Comparison of ENCODE assay signal across 8 cellular contexts in genomic region chr19:1239796-1240737, GRCh38. TPM values are rescaled to one million over a fixed set of nuclear protein-coding genes. Genes with fewer than 3 reads are reported as not detected.
DNase-seq lines count a peak whose midpoint lies in the region; ATAC-seq, FAIRE-seq and TF ChIP-seq lines count a peak whose summit lies in the region.

No MANE protein-coding gene starts in this region.

- in situ Hi-C loops in HepG2 (cut with HindIII; ENCODE audit: extremely low pct_ligation_motif_present, low pct_unique_long_range_greater_than_20kb), result loop anchor here (5.0 kb wide), 1 partner anchor 37 kb away; the partner anchor contains the start of gene FAM174C

- CTCF ChIA-PET in HepG2 (lab: Yijun Ruan, JAX; ENCODE audit: low intra/inter-chr PET ratio, low total read pairs), result interaction anchor here (0.9 to 2.2 kb wide), 3 partner anchors 17 to 22 kb away, joined by 3 to 17 read pairs (median 4); no protein-coding TSS in a partner anchor

- H3K79me2 ChIP-seq in HepG2 (ENCODE audit: insufficient read depth, low read length), result peaks cover 22% of the 10 kb centered on the region

- no peaks in the 10 kb centered on the region for H3K9me3 ChIP-seq in HepG2 (ENCODE audit: low read length)

- peak overlapping the region; percentile 66 for H3K4me3 Mint-ChIP-seq in dendritic cell treated with granulocyte-macrophage colony-stimulating factor and Interleukin-4, amounts not matched to agents 40 ng/mL and 50 ng/mL, for 4 days

- H3K36me3 ChIP-seq in HepG2 (replicated peaks in 1 of 2; ENCODE audit: control insufficient read depth in 1 of 2, insufficient read depth in 2 of 2, low read length in 2 of 2), result no peaks in the 10 kb centered on the region; a peak in 1 of 5 replicates

- WGBS in HepG2 (ENCODE audit: low lambda C conversion rate), result 5% methylated on average over 25 of the region's 84 CpGs

- H3K27ac ChIP-seq in HepG2 (ENCODE audit: extremely low read length, insufficient read depth, low read length), result peak overlapping the region; percentile 21

- no peak for TF ChIP-seq EP300 in HepG2 (IDR thresholded peaks at IDR 0.05; ENCODE audit: low read depth in 2 of 2, low read length in 2 of 2)
- TF ChIP-seq EP300 in HepG2 (CRISPR knock-in tag; IDR thresholded peaks at IDR 0.05; ENCODE audit: borderline replicate concordance), result no peak

- intact Hi-C loops in dendritic cell treated with granulocyte-macrophage colony-stimulating factor and Interleukin-4, amounts not matched to agents 40 ng/mL and 50 ng/mL, for 4 days (cut with micrococcal nuclease), result no loop called here
- intact Hi-C loops in HepG2 (cut with micrococcal nuclease; ENCODE audit: unreplicated experiment), result no loop called here

- peak overlapping the region; percentile 81 for H3K4me2 ChIP-seq in HepG2 (ENCODE audit: low read depth, low read length)

- H2AFZ ChIP-seq in HepG2 (ENCODE audit: low read length), result no peak overlapping the region

- TF ChIP-seq POLR2A in HepG2 (IDR thresholded peaks at IDR 0.05; ENCODE audit: insufficient read depth in 1 of 2, low read depth in 2 of 2, low read length in 2 of 2), result no peak

- H3K9me3 Mint-ChIP-seq in dendritic cell treated with granulocyte-macrophage colony-stimulating factor and Interleukin-4, amounts not matched to agents 40 ng/mL and 50 ng/mL, for 4 days, result no peaks in the 10 kb centered on the region

- POLR2A ChIA-PET in HepG2 (lab: Yijun Ruan, JAX), result interaction anchor here (1.0 to 10.1 kb wide), 7 partner anchors 8 to 127 kb away, joined by 3 to 469 read pairs (median 6); partner anchors contain the start of gene CIRBP

- peak; percentile 99 for TF ChIP-seq RAD21 in HepG2 (CRISPR knock-in tag; IDR thresholded peaks at IDR 0.05)

- H3K4me1 ChIP-seq in HepG2 (ENCODE audit: insufficient read depth, low read length), result peaks cover 52% of the 10 kb centered on the region

- H3K27ac Mint-ChIP-seq in dendritic cell treated with granulocyte-macrophage colony-stimulating factor and Interleukin-4, amounts not matched to agents 40 ng/mL and 50 ng/mL, for 4 days, result peak overlapping the region; percentile 55

- DNase-seq in Daoy (ENCODE audit: low read depth) (peak; percentile 93), NCI-H510A treated with DMSO at 0.1 percent for 48 hours (lab: John Stamatoyannopoulos, UW) (peak; percentile 47), HepG2 (ENCODE audit: low spot score) (peak; percentile 62)
- peak; percentile 86 to 88 for DNase-seq in activated CD4-positive, alpha-beta T cell treated with anti-CD3 and anti-CD28 coated beads, Interleukin-2, amount 50 U/mL, for 24 hours (ENCODE audit: low read depth in 1 of 2, low spot score in 1 of 2)
- DNase-seq in stimulated activated CD4-positive, alpha-beta T cell treated with anti-CD3 and anti-CD28 coated beads, Interleukin-2, amount 100 ng/mL, for 48 hours, result peak; percentile 88 to 99

- peak overlapping the region; percentile 61 for H3K9ac ChIP-seq in HepG2 (ENCODE audit: insufficient read depth, low read depth, low read length)

- no peaks in the 10 kb centered on the region for H3K27me3 ChIP-seq in HepG2 (ENCODE audit: control insufficient read depth in 1 of 2, insufficient read depth in 2 of 2, low read length in 2 of 2)

- H3K4me3 ChIP-seq in HepG2 (replicated peaks in 1 of 3; ENCODE audit: insufficient read depth in 1 of 3, low read depth in 2 of 3, low read length in 3 of 3), result peak overlapping the region; percentile 42 to 66 (median 46); a peak in 5 of 6 replicates

- ATAC-seq in HG02981 (IDR thresholded peaks at IDR 0.05; ENCODE audit: unreplicated experiment) (peak; percentile 33), HepG2 (no peak; the same call in 1 of the 3 replicates), HG03280 (IDR thresholded peaks at IDR 0.05; ENCODE audit: unreplicated experiment) (no peak)

- TF ChIP-seq CTCF in HepG2 (CRISPR knock-in tag; IDR thresholded peaks at IDR 0.05), result peak; percentile 81

- no peak for FAIRE-seq in HepG2 (lab: Jason Lieb, UNC)

- peaks cover 51% of the 10 kb centered on the region for H3K4me1 Mint-ChIP-seq in dendritic cell treated with granulocyte-macrophage colony-stimulating factor and Interleukin-4, amounts not matched to agents 40 ng/mL and 50 ng/mL, for 4 days (ENCODE audit: low read depth)

- BruUV-seq in HepG2 (replicated peaks; lab: Mats Ljungman, UMichigan), result TSS peak; percentile 60

- H4K20me1 ChIP-seq in HepG2 (ENCODE audit: insufficient read depth, low read length), result no peaks in the 10 kb centered on the region

- H3K36me3 Mint-ChIP-seq in dendritic cell treated with granulocyte-macrophage colony-stimulating factor and Interleukin-4, amounts not matched to agents 40 ng/mL and 50 ng/mL, for 4 days (ENCODE audit: low read depth), result peaks cover 27% of the 10 kb centered on the region

- peaks cover 34% of the 10 kb centered on the region for H3K27me3 Mint-ChIP-seq in dendritic cell treated with granulocyte-macrophage colony-stimulating factor and Interleukin-4, amounts not matched to agents 40 ng/mL and 50 ng/mL, for 4 days

RNA-seq across cellular contexts. Expression of gene ATP5F1D, which starts 1.5 kb away (rescaled TPM):
- total RNA-seq in Daoy (2014; rRNA removed; shearing (Covaris generic)), result 41.4 and 82.8 TPM in 2 replicates
- total RNA-seq in HepG2 (2016; rRNA removed; fragmentation: Illumina TruSeq; extraction: Trizol), result 78.7 and 88.0 TPM in 2 replicates
- 72.7 and 79.4 TPM in 2 replicates for total RNA-seq in HepG2 (2016; cell fraction: cytosol; rRNA removed; fragmentation: Illumina TruSeq; extraction: Trizol; ENCODE audit: low read depth)
- total RNA-seq in HepG2 (2016; cell fraction: insoluble cytoplasmic fraction; rRNA removed; fragmentation: Illumina TruSeq; extraction: Trizol), result 80.1 and 93.1 TPM in 2 replicates
- total RNA-seq in HepG2 (2016; cell fraction: membrane; rRNA removed; fragmentation: Illumina TruSeq; extraction: Trizol), result 72.8 and 84.2 TPM in 2 replicates
- 40.6 and 53.8 TPM in 2 replicates for total RNA-seq in HepG2 (2016; cell fraction: nucleus; rRNA removed; fragmentation: Illumina TruSeq; extraction: Trizol)
- 39.4 and 49.3 TPM in 2 replicates for polyA plus RNA-seq in HepG2 (2011; rRNA removed)
- polyA plus RNA-seq in HepG2 (2011; cell fraction: cytosol; rRNA removed), result 61.0 and 112 TPM in 2 replicates
- 105 and 111 TPM in 2 replicates for polyA plus RNA-seq in HepG2 (2011; cell fraction: nucleus; rRNA removed)
- polyA plus RNA-seq in HepG2 (2012), result 67.0 and 70.9 TPM in 2 replicates
- polyA plus RNA-seq in HepG2 (2016; cell fraction: cytosol; fragmentation: Illumina TruSeq; extraction: Trizol; ENCODE audit: low read depth), result 126 and 135 TPM in 2 replicates
- polyA plus RNA-seq in HepG2 (2016; cell fraction: insoluble cytoplasmic fraction; fragmentation: Illumina TruSeq; extraction: Trizol; ENCODE audit: low read depth), result 131 and 155 TPM in 2 replicates
- 112 and 121 TPM in 2 replicates for polyA plus RNA-seq in HepG2 (2016; cell fraction: membrane; fragmentation: Illumina TruSeq; extraction: Trizol; ENCODE audit: low read depth)
- 129 and 134 TPM in 2 replicates for polyA plus RNA-seq in HepG2 (2016; cell fraction: nucleus; fragmentation: Illumina TruSeq; extraction: Trizol; ENCODE audit: insufficient read depth, low read depth)
- 60.5 and 86.6 TPM in 2 replicates for polyA minus RNA-seq in HepG2 (2011; rRNA and poly(A)+ RNA removed; ENCODE audit: low replicate concordance)
- 53.6 and 68.0 TPM in 2 replicates for polyA minus RNA-seq in HepG2 (2011; cell fraction: cytosol; rRNA and poly(A)+ RNA removed)
- 14.7 and 18.9 TPM in 2 replicates for polyA minus RNA-seq in HepG2 (2011; cell fraction: nucleus; rRNA and poly(A)+ RNA removed)

RNA-seq across cellular contexts. Expression of gene CBARP, which starts 2.3 kb away (rescaled TPM):
- total RNA-seq in Daoy (2014; rRNA removed; shearing (Covaris generic)), result 0.86 and 1.8 TPM in 2 replicates
- 0.27 and 1.2 TPM in 2 replicates for total RNA-seq in HepG2 (2016; rRNA removed; fragmentation: Illumina TruSeq; extraction: Trizol)
- total RNA-seq in HepG2 (2016; cell fraction: cytosol; rRNA removed; fragmentation: Illumina TruSeq; extraction: Trizol; ENCODE audit: low read depth), result 1.1 and 1.3 TPM in 2 replicates
- total RNA-seq in HepG2 (2016; cell fraction: insoluble cytoplasmic fraction; rRNA removed; fragmentation: Illumina TruSeq; extraction: Trizol), result 0.82 and 1.8 TPM in 2 replicates
- total RNA-seq in HepG2 (2016; cell fraction: membrane; rRNA removed; fragmentation: Illumina TruSeq; extraction: Trizol), result 1.1 and 1.8 TPM in 2 replicates
- 0.88 and 1.8 TPM in 2 replicates for total RNA-seq in HepG2 (2016; cell fraction: nucleus; rRNA removed; fragmentation: Illumina TruSeq; extraction: Trizol)
- 1.4 and 2.8 TPM in 2 replicates for polyA plus RNA-seq in HepG2 (2011; rRNA removed)
- 1.0 and 2.2 TPM in 2 replicates for polyA plus RNA-seq in HepG2 (2011; cell fraction: cytosol; rRNA removed)
- polyA plus RNA-seq in HepG2 (2011; cell fraction: nucleus; rRNA removed), result 12.5 TPM in 2 replicates
- polyA plus RNA-seq in HepG2 (2012), result 1.1 and 1.9 TPM in 2 replicates
- polyA plus RNA-seq in HepG2 (2016; cell fraction: cytosol; fragmentation: Illumina TruSeq; extraction: Trizol; ENCODE audit: low read depth), result 0.58 and 0.73 TPM in 2 replicates
- 0.82 and 1.5 TPM in 2 replicates for polyA plus RNA-seq in HepG2 (2016; cell fraction: insoluble cytoplasmic fraction; fragmentation: Illumina TruSeq; extraction: Trizol; ENCODE audit: low read depth)
- polyA plus RNA-seq in HepG2 (2016; cell fraction: membrane; fragmentation: Illumina TruSeq; extraction: Trizol; ENCODE audit: low read depth), result 2.0 and 2.4 TPM in 2 replicates
- polyA plus RNA-seq in HepG2 (2016; cell fraction: nucleus; fragmentation: Illumina TruSeq; extraction: Trizol; ENCODE audit: insufficient read depth, low read depth), result 6.5 and 7.2 TPM in 2 replicates
- 0.21 and 2.3 TPM in 2 replicates for polyA minus RNA-seq in HepG2 (2011; rRNA and poly(A)+ RNA removed; ENCODE audit: low replicate concordance)
- polyA minus RNA-seq in HepG2 (2011; cell fraction: cytosol; rRNA and poly(A)+ RNA removed), result 1.3 and 1.7 TPM in 2 replicates
- polyA minus RNA-seq in HepG2 (2011; cell fraction: nucleus; rRNA and poly(A)+ RNA removed), result 0.90 and 2.0 TPM in 2 replicates

RNA-seq across cellular contexts. Expression of gene MIDN, which starts 8.3 kb away (rescaled TPM):
- total RNA-seq in Daoy (2014; rRNA removed; shearing (Covaris generic)), result 8.7 and 14.3 TPM in 2 replicates
- 8.4 and 10.7 TPM in 2 replicates for total RNA-seq in HepG2 (2016; rRNA removed; fragmentation: Illumina TruSeq; extraction: Trizol)
- total RNA-seq in HepG2 (2016; cell fraction: cytosol; rRNA removed; fragmentation: Illumina TruSeq; extraction: Trizol; ENCODE audit: low read depth), result 6.5 and 7.9 TPM in 2 replicates
- total RNA-seq in HepG2 (2016; cell fraction: insoluble cytoplasmic fraction; rRNA removed; fragmentation: Illumina TruSeq; extraction: Trizol), result 8.9 and 11.0 TPM in 2 replicates
- total RNA-seq in HepG2 (2016; cell fraction: membrane; rRNA removed; fragmentation: Illumina TruSeq; extraction: Trizol), result 14.1 and 14.8 TPM in 2 replicates
- total RNA-seq in HepG2 (2016; cell fraction: nucleus; rRNA removed; fragmentation: Illumina TruSeq; extraction: Trizol), result 17.3 and 19.0 TPM in 2 replicates
- 18.0 and 19.6 TPM in 2 replicates for polyA plus RNA-seq in HepG2 (2011; rRNA removed)
- 14.8 and 17.8 TPM in 2 replicates for polyA plus RNA-seq in HepG2 (2011; cell fraction: cytosol; rRNA removed)
- polyA plus RNA-seq in HepG2 (2011; cell fraction: nucleus; rRNA removed), result 116 and 135 TPM in 2 replicates
- 27.5 and 28.1 TPM in 2 replicates for polyA plus RNA-seq in HepG2 (2012)
- polyA plus RNA-seq in HepG2 (2016; cell fraction: cytosol; fragmentation: Illumina TruSeq; extraction: Trizol; ENCODE audit: low read depth), result 2.7 and 3.3 TPM in 2 replicates
- 30.9 and 43.0 TPM in 2 replicates for polyA plus RNA-seq in HepG2 (2016; cell fraction: insoluble cytoplasmic fraction; fragmentation: Illumina TruSeq; extraction: Trizol; ENCODE audit: low read depth)
- 10.2 and 10.3 TPM in 2 replicates for polyA plus RNA-seq in HepG2 (2016; cell fraction: membrane; fragmentation: Illumina TruSeq; extraction: Trizol; ENCODE audit: low read depth)
- polyA plus RNA-seq in HepG2 (2016; cell fraction: nucleus; fragmentation: Illumina TruSeq; extraction: Trizol; ENCODE audit: insufficient read depth, low read depth), result 76.5 and 77.9 TPM in 2 replicates
- polyA minus RNA-seq in HepG2 (2011; rRNA and poly(A)+ RNA removed; ENCODE audit: low replicate concordance), result 14.0 and 39.5 TPM in 2 replicates
- polyA minus RNA-seq in HepG2 (2011; cell fraction: cytosol; rRNA and poly(A)+ RNA removed), result 42.7 and 47.0 TPM in 2 replicates
- 36.8 and 48.0 TPM in 2 replicates for polyA minus RNA-seq in HepG2 (2011; cell fraction: nucleus; rRNA and poly(A)+ RNA removed)

RNA-seq across cellular contexts. Expression of gene CIRBP, which starts 29.1 kb away (rescaled TPM):
- 234 and 288 TPM in 2 replicates for total RNA-seq in Daoy (2014; rRNA removed; shearing (Covaris generic))
- 133 and 135 TPM in 2 replicates for total RNA-seq in HepG2 (2016; rRNA removed; fragmentation: Illumina TruSeq; extraction: Trizol)
- 96.6 and 116 TPM in 2 replicates for total RNA-seq in HepG2 (2016; cell fraction: cytosol; rRNA removed; fragmentation: Illumina TruSeq; extraction: Trizol; ENCODE audit: low read depth)
- total RNA-seq in HepG2 (2016; cell fraction: insoluble cytoplasmic fraction; rRNA removed; fragmentation: Illumina TruSeq; extraction: Trizol), result 122 and 153 TPM in 2 replicates
- total RNA-seq in HepG2 (2016; cell fraction: membrane; rRNA removed; fragmentation: Illumina TruSeq; extraction: Trizol), result 83.7 and 88.2 TPM in 2 replicates
- total RNA-seq in HepG2 (2016; cell fraction: nucleus; rRNA removed; fragmentation: Illumina TruSeq; extraction: Trizol), result 100 and 108 TPM in 2 replicates
- polyA plus RNA-seq in HepG2 (2011; rRNA removed), result 140 and 177 TPM in 2 replicates
- 120 and 152 TPM in 2 replicates for polyA plus RNA-seq in HepG2 (2011; cell fraction: cytosol; rRNA removed)
- polyA plus RNA-seq in HepG2 (2011; cell fraction: nucleus; rRNA removed), result 887 and 1,037 TPM in 2 replicates
- 154 and 221 TPM in 2 replicates for polyA plus RNA-seq in HepG2 (2012)
- polyA plus RNA-seq in HepG2 (2016; cell fraction: cytosol; fragmentation: Illumina TruSeq; extraction: Trizol; ENCODE audit: low read depth), result 39.2 and 45.5 TPM in 2 replicates
- 156 and 182 TPM in 2 replicates for polyA plus RNA-seq in HepG2 (2016; cell fraction: insoluble cytoplasmic fraction; fragmentation: Illumina TruSeq; extraction: Trizol; ENCODE audit: low read depth)
- polyA plus RNA-seq in HepG2 (2016; cell fraction: membrane; fragmentation: Illumina TruSeq; extraction: Trizol; ENCODE audit: low read depth), result 63.6 and 72.0 TPM in 2 replicates
- 293 and 318 TPM in 2 replicates for polyA plus RNA-seq in HepG2 (2016; cell fraction: nucleus; fragmentation: Illumina TruSeq; extraction: Trizol; ENCODE audit: insufficient read depth, low read depth)
- polyA minus RNA-seq in HepG2 (2011; rRNA and poly(A)+ RNA removed; ENCODE audit: low replicate concordance), result 38.8 and 49.7 TPM in 2 replicates
- polyA minus RNA-seq in HepG2 (2011; cell fraction: cytosol; rRNA and poly(A)+ RNA removed), result 32.8 and 38.9 TPM in 2 replicates
- polyA minus RNA-seq in HepG2 (2011; cell fraction: nucleus; rRNA and poly(A)+ RNA removed), result 106 and 131 TPM in 2 replicates

RNA-seq across cellular contexts. Expression of gene STK11, which starts 34.5 kb away (rescaled TPM):
- 72.7 and 83.5 TPM in 2 replicates for total RNA-seq in Daoy (2014; rRNA removed; shearing (Covaris generic))
- 28.4 and 43.6 TPM in 2 replicates for total RNA-seq in HepG2 (2016; rRNA removed; fragmentation: Illumina TruSeq; extraction: Trizol)
- total RNA-seq in HepG2 (2016; cell fraction: cytosol; rRNA removed; fragmentation: Illumina TruSeq; extraction: Trizol; ENCODE audit: low read depth), result 18.3 and 20.2 TPM in 2 replicates
- 23.3 and 42.4 TPM in 2 replicates for total RNA-seq in HepG2 (2016; cell fraction: insoluble cytoplasmic fraction; rRNA removed; fragmentation: Illumina TruSeq; extraction: Trizol)
- 47.5 and 49.4 TPM in 2 replicates for total RNA-seq in HepG2 (2016; cell fraction: membrane; rRNA removed; fragmentation: Illumina TruSeq; extraction: Trizol)
- 33.1 and 35.0 TPM in 2 replicates for total RNA-seq in HepG2 (2016; cell fraction: nucleus; rRNA removed; fragmentation: Illumina TruSeq; extraction: Trizol)
- polyA plus RNA-seq in HepG2 (2011; rRNA removed), result 27.5 and 40.8 TPM in 2 replicates
- polyA plus RNA-seq in HepG2 (2011; cell fraction: cytosol; rRNA removed), result 31.3 and 45.7 TPM in 2 replicates
- polyA plus RNA-seq in HepG2 (2011; cell fraction: nucleus; rRNA removed), result 143 and 178 TPM in 2 replicates
- polyA plus RNA-seq in HepG2 (2012), result 38.3 and 41.3 TPM in 2 replicates
- 12.4 and 14.0 TPM in 2 replicates for polyA plus RNA-seq in HepG2 (2016; cell fraction: cytosol; fragmentation: Illumina TruSeq; extraction: Trizol; ENCODE audit: low read depth)
- 24.8 and 28.5 TPM in 2 replicates for polyA plus RNA-seq in HepG2 (2016; cell fraction: insoluble cytoplasmic fraction; fragmentation: Illumina TruSeq; extraction: Trizol; ENCODE audit: low read depth)
- polyA plus RNA-seq in HepG2 (2016; cell fraction: membrane; fragmentation: Illumina TruSeq; extraction: Trizol; ENCODE audit: low read depth), result 31.5 and 34.3 TPM in 2 replicates
- polyA plus RNA-seq in HepG2 (2016; cell fraction: nucleus; fragmentation: Illumina TruSeq; extraction: Trizol; ENCODE audit: insufficient read depth, low read depth), result 76.9 and 78.9 TPM in 2 replicates
- polyA minus RNA-seq in HepG2 (2011; rRNA and poly(A)+ RNA removed; ENCODE audit: low replicate concordance), result 2.2 and 54.9 TPM in 2 replicates
- 24.1 and 27.3 TPM in 2 replicates for polyA minus RNA-seq in HepG2 (2011; cell fraction: cytosol; rRNA and poly(A)+ RNA removed)
- polyA minus RNA-seq in HepG2 (2011; cell fraction: nucleus; rRNA and poly(A)+ RNA removed), result 21.8 and 30.2 TPM in 2 replicates
